17 cellular contexts compared by ENCODE assay signal in genomic region chr18:57927511-57927910, GRCh38.
A peak's percentile ranks its signal among the peaks of the same experiment; 100 is the strongest.
DNase-seq lines count a peak whose midpoint lies in the region; ATAC-seq and TF ChIP-seq lines count a peak whose summit lies in the region.
"Had no signal": no experiment of that assay in that cellular context is flagged by ENCODE, and none has a peak within 500 bp of the region (broad histone marks: within the 10 kb centered on the region; RNA-seq: fewer than 3 reads in every experiment).

No MANE protein-coding gene starts in this region.

- H3K79me1 ChIP-seq in IMR-90 (ENCODE audit: low read depth in 1 of 2, low read length in 2 of 2) = no peaks in the 10 kb centered on the region

- no peak overlapping the region for H3K4me2 ChIP-seq in IMR-90 (ENCODE audit: low read depth, low read length)
- H3K4me2 ChIP-seq: GM23338 had no signal

- no peaks in the 10 kb centered on the region for H3K27me3 ChIP-seq in IMR-90 (ENCODE audit: control insufficient read depth, insufficient read depth, low read length)
- no peaks in the 10 kb centered on the region for H3K27me3 ChIP-seq in right lobe of liver

- no peak for TF ChIP-seq CTCF in IMR-90 (conservative IDR thresholded peaks at IDR 0.05; ENCODE audit: low read depth, low read length)
- no peak for TF ChIP-seq CTCF in right lobe of liver (IDR thresholded peaks at IDR 0.05)

- H3K36me3 ChIP-seq in IMR-90 (ENCODE audit: control insufficient read depth, insufficient read depth, low read length) (no peaks in the 10 kb centered on the region), right lobe of liver (no peaks in the 10 kb centered on the region)

- TF ChIP-seq POLR2A in IMR-90 (IDR thresholded peaks at IDR 0.05; ENCODE audit: low read depth, low read length) (no peak), right lobe of liver (IDR thresholded peaks at IDR 0.05) (no peak)

- no peak for TF ChIP-seq RAD21 in IMR-90 (IDR thresholded peaks at IDR 0.05; ENCODE audit: low read length)

- no peak overlapping the region for H3K56ac ChIP-seq in IMR-90 (ENCODE audit: extremely low read depth, insufficient read depth, low read length)

- H4K8ac ChIP-seq in IMR-90 (ENCODE audit: low read depth in 2 of 2, low read length in 2 of 2) = no peak overlapping the region

- H2AK9ac ChIP-seq in IMR-90 (replicated peaks; ENCODE audit: low read depth, low read length, poor library complexity) = no peak overlapping the region

- no peak overlapping the region for H2AFZ ChIP-seq in IMR-90 (replicated peaks; ENCODE audit: low read length, poor library complexity)
- H2AFZ ChIP-seq: GM23338 had no signal

- no peak overlapping the region for H4K91ac ChIP-seq in IMR-90 (ENCODE audit: insufficient read depth, low read depth, low read length)

- H3K18ac ChIP-seq in IMR-90 (ENCODE audit: low read depth, low read length) = no peak overlapping the region

- intact Hi-C loops in IMR-90 (cut with micrococcal nuclease) = no loop called here
- intact Hi-C loops in right lobe of liver (cut with DNase I) = no loop called here
- intact Hi-C loops in Right ventricle myocardium inferior (cut with DNase I) = no loop called here

- DNase-seq in IMR-90 (no peak), left lobe of liver (ENCODE audit: low spot score) (no peak), right lobe of liver (peak in 1 of 3 donors; percentile 46), HEK293T (ENCODE audit: extremely low spot score) (no peak), amygdala (lab: John Stamatoyannopoulos, UW) (no peak), Right ventricle myocardium inferior (ENCODE audit: missing footprints) (no peak)
- DNase-seq: C1 segment of cervical spinal cord; Calu3; CD4-positive, alpha-beta memory T cell; COR-L47; DMS53; DMS79 treated with DMSO at 0.1 percent for 48 hours; GF-D8; H9; HFFc6 had no signal

- BruUV-seq in IMR-90 (replicated peaks; lab: Mats Ljungman, UMichigan) = no TSS peak

- H2BK5ac ChIP-seq in IMR-90 (ENCODE audit: low read depth, low read length, poor library complexity, severe bottlenecking) = no peak overlapping the region

- H4K5ac ChIP-seq in IMR-90 (ENCODE audit: low read depth, low read length) = no peak overlapping the region

- H3K23ac ChIP-seq in IMR-90 (ENCODE audit: low read depth, low read length) = no peak overlapping the region

- H3K4ac ChIP-seq in IMR-90 (ENCODE audit: low read depth, low read length) = no peak overlapping the region

- no peak overlapping the region for H2BK120ac ChIP-seq in IMR-90 (ENCODE audit: low read depth, low read length)

- dilution Hi-C loops in IMR-90 (cut with HindIII; ENCODE audit: low sequenced_read_pairs, unreplicated experiment) = no loop called here

- H3K4me1 ChIP-seq in IMR-90 (ENCODE audit: control insufficient read depth, insufficient read depth, low read length) = peaks cover 4% of the 10 kb centered on the region
- peaks cover 0 to 29% (median 8%) of the 10 kb centered on the region in 4 donors for H3K4me1 ChIP-seq in right lobe of liver

- H3K9me3 ChIP-seq in IMR-90 (ENCODE audit: control insufficient read depth, insufficient read depth, low read length) (no peaks in the 10 kb centered on the region), right lobe of liver (no peaks in the 10 kb centered on the region)

- H4K20me1 ChIP-seq in IMR-90 (ENCODE audit: insufficient read depth, low read length) = no peaks in the 10 kb centered on the region

- in situ Hi-C loops in IMR-90 (cut with MboI; ENCODE audit: low sequenced_read_pairs) = no loop called here

- no CpG with 5 or more reads among the region's 2 CpGs for WGBS in IMR-90 (ENCODE audit: extremely low coverage in 2 of 2, insufficient read length in 1 of 2), 2 experiments
- 41% methylated on average over 2 of the region's 2 CpGs for WGBS in right lobe of liver (ENCODE audit: insufficient coverage, low coverage, low lambda C conversion rate, missing lambda C conversion rate)

- H3K9me1 ChIP-seq in IMR-90 (ENCODE audit: insufficient read depth, low read length) = peaks cover 8% of the 10 kb centered on the region

- POLR2A ChIA-PET in IMR-90 (lab: Charles Lee; ENCODE audit: unreplicated experiment) (no interaction called here), HEK293T (lab: Yijun Ruan, JAX) (no interaction called here)

- no peak overlapping the region for H3K14ac ChIP-seq in IMR-90 (replicated peaks; ENCODE audit: low read depth, low read length)

- H3K27ac ChIP-seq in IMR-90 (ENCODE audit: insufficient read depth, low read length) (no peak overlapping the region), right lobe of liver (no peak overlapping the region)

- no peak overlapping the region for H3K9ac ChIP-seq in IMR-90 (ENCODE audit: low read depth, low read length)

- no peak overlapping the region for H2AK5ac ChIP-seq in IMR-90 (ENCODE audit: low read depth, low read length)

- H2BK15ac ChIP-seq in IMR-90 (ENCODE audit: low read depth, low read length) = no peak overlapping the region

- no peak overlapping the region for H3K4me3 ChIP-seq in IMR-90 (ENCODE audit: insufficient read depth, low read depth, low read length)
- H3K4me3 ChIP-seq in right lobe of liver = no peak overlapping the region
- H3K4me3 ChIP-seq: GM23338 had no signal

- H2BK20ac ChIP-seq in IMR-90 (ENCODE audit: low read depth, low read length) = no peak overlapping the region

- CTCF ChIA-PET in IMR-90 (lab: Yijun Ruan, JAX) (no interaction called here), HEK293T (lab: Yijun Ruan, JAX) (no interaction called here)

- ATAC-seq in IMR-90 (ENCODE audit: low read depth) (no peak), left lobe of liver (peak; percentile 91), right lobe of liver (peak; percentile 83 to 94 (median 92)), Right ventricle myocardium inferior (no peak)
- ATAC-seq: GM23338, HCT116 had no signal

TF ChIP-seq in IMR-90, 13 proteins besides CTCF, POLR2A, EP300 and RAD21:
- TF ChIP-seq NFE2L2 (IDR thresholded peaks at IDR 0.05; ENCODE audit: low read depth, low read length) (no peak), CEBPB (IDR thresholded peaks at IDR 0.05; ENCODE audit: low read depth, low read length) (0 out of 2 replicates have a peak, but pooled peaks have one; percentile 20)
TF ChIP-seq in IMR-90: peak in this region for 1.

TF ChIP-seq in HEK293T, 16 proteins besides CTCF, POLR2A, EP300 and RAD21:
- TF ChIP-seq SUZ12 (IDR thresholded peaks at IDR 0.05) (no peak), L3MBTL2 (conservative IDR thresholded peaks at IDR 0.05) (no peak), FOXK2 (IDR thresholded peaks at IDR 0.05) (no peak), HDGF (IDR thresholded peaks at IDR 0.05; ENCODE audit: borderline replicate concordance) (no peak), SP1 (IDR thresholded peaks at IDR 0.05) (no peak), CTBP1 (IDR thresholded peaks at IDR 0.05; ENCODE audit: borderline replicate concordance) (no peak), LEF1 (IDR thresholded peaks at IDR 0.05; ENCODE audit: borderline replicate concordance) (no peak), PKNOX1 (IDR thresholded peaks at IDR 0.05) (no peak), ARNT (IDR thresholded peaks at IDR 0.05) (no peak), ZNF384 (IDR thresholded peaks at IDR 0.05) (no peak), TARDBP (IDR thresholded peaks at IDR 0.05) (no peak), FOXM1 (IDR thresholded peaks at IDR 0.05; ENCODE audit: borderline replicate concordance) (no peak), ELF4 (IDR thresholded peaks at IDR 0.05) (no peak), NFRKB (IDR thresholded peaks at IDR 0.05) (no peak), BHLHE40 (IDR thresholded peaks at IDR 0.05; ENCODE audit: borderline replicate concordance) (no peak), FOXA1 (IDR thresholded peaks at IDR 0.05) (no peak)

Comparison
In these comparisons a context has a peak if more than half of its experiments do, and no peak if none do; other contexts are left out.
1. ATAC-seq: peak in left lobe of liver (single experiment) and right lobe of liver (4 of 4); none in IMR-90 (single experiment) and Right ventricle myocardium inferior (single experiment).